3 cellular contexts compared by ENCODE assay signal in the genomic region with DNA sequence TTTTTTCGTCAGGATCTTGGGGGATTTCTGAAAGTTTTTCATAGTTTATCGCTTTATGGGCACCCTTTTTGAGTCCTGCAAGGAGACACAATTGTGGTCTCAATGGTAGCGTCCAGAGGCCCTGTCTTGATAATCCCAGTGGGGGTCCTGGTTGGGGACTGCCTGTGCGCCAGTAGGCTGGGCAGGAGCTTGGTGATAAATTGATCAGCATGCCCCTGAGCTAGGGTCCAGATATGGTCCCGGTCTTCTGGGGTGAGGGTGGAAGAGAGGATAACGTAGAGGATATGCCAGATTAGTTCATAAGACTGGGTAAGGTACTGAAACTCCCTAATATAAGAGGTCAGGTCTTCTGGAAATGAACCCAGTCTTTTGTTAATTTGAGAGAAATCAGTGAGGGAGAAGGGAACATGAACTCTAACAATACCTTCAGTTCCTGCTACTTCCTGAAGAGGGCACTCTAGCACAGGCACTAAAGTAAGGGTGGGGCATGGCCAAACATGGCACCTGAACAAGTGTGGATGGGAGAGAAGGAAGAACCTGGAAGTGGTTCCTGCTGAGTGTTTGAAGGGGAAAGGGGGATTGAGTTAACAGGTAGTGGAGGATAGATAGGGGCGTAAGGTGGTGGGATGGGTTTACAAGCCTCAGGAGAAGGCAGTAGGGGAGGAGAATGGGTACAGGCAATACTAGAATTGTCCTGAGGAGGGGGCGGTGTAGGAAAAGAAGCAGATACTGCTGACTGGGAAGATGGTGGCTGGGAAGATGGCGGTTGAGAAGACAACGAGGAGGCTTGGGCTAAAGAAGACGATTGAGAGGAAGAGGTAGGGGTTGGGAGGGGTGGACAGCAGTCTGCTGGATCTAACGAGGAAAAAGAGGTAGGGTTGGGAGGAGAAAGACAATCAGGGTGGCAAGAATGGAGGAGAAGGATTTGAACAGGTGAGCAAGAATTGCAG.
TF ChIP-seq lines count a peak whose summit lies in the region.

No MANE protein-coding gene starts in this region.

TF ChIP-seq in A549, 52 proteins besides CTCF, POLR2A, EP300 and RAD21:
- 0 out of 2 replicates have a peak, but pooled peaks have one; percentile 34 for TF ChIP-seq EHMT2 (IDR thresholded peaks at IDR 0.05; ENCODE audit: low read depth)
- TF ChIP-seq, protein P1, sequence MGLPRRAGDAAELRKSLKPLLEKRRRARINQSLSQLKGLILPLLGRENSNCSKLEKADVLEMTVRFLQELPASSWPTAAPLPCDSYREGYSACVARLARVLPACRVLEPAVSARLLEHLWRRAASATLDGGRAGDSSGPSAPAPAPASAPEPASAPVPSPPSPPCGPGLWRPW (IDR thresholded peaks at IDR 0.05): no peak
- TF ChIP-seq NR3C1 (IDR thresholded peaks at IDR 0.05): no peak

TF ChIP-seq in SK-N-SH treated with all-trans-retinoic acid at 6 μM for 48 hours, 23 proteins besides CTCF, POLR2A, EP300 and RAD21:
- TF ChIP-seq BACH2 (CRISPR knock-in tag; IDR thresholded peaks at IDR 0.05; ENCODE audit: borderline replicate concordance): no peak
- TF ChIP-seq, protein P2, sequence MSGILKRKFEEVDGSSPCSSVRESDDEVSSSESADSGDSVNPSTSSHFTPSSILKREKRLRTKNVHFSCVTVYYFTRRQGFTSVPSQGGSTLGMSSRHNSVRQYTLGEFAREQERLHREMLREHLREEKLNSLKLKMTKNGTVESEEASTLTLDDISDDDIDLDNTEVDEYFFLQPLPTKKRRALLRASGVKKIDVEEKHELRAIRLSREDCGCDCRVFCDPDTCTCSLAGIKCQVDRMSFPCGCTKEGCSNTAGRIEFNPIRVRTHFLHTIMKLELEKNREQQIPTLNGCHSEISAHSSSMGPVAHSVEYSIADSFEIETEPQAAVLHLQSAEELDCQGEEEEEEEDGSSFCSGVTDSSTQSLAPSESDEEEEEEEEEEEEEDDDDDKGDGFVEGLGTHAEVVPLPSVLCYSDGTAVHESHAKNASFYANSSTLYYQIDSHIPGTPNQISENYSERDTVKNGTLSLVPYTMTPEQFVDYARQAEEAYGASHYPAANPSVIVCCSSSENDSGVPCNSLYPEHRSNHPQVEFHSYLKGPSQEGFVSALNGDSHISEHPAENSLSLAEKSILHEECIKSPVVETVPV (CRISPR knock-in tag; IDR thresholded peaks at IDR 0.05): no peak
- no peak for TF ChIP-seq TCF4 (CRISPR knock-in tag; IDR thresholded peaks at IDR 0.05; ENCODE audit: borderline replicate concordance)
- no peak for TF ChIP-seq ZFP3 (CRISPR knock-in tag; IDR thresholded peaks at IDR 0.05)
- TF ChIP-seq RARB (CRISPR knock-in tag; IDR thresholded peaks at IDR 0.05): no peak
- no peak for TF ChIP-seq ARNTL (CRISPR knock-in tag; IDR thresholded peaks at IDR 0.05; ENCODE audit: borderline replicate concordance, low read depth)
- TF ChIP-seq, protein P3, sequence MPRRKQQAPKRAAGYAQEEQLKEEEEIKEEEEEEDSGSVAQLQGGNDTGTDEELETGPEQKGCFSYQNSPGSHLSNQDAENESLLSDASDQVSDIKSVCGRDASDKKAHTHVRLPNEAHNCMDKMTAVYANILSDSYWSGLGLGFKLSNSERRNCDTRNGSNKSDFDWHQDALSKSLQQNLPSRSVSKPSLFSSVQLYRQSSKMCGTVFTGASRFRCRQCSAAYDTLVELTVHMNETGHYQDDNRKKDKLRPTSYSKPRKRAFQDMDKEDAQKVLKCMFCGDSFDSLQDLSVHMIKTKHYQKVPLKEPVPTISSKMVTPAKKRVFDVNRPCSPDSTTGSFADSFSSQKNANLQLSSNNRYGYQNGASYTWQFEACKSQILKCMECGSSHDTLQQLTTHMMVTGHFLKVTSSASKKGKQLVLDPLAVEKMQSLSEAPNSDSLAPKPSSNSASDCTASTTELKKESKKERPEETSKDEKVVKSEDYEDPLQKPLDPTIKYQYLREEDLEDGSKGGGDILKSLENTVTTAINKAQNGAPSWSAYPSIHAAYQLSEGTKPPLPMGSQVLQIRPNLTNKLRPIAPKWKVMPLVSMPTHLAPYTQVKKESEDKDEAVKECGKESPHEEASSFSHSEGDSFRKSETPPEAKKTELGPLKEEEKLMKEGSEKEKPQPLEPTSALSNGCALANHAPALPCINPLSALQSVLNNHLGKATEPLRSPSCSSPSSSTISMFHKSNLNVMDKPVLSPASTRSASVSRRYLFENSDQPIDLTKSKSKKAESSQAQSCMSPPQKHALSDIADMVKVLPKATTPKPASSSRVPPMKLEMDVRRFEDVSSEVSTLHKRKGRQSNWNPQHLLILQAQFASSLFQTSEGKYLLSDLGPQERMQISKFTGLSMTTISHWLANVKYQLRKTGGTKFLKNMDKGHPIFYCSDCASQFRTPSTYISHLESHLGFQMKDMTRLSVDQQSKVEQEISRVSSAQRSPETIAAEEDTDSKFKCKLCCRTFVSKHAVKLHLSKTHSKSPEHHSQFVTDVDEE (CRISPR knock-in tag; IDR thresholded peaks at IDR 0.05): no peak
- TF ChIP-seq ZFP30 (CRISPR knock-in tag; IDR thresholded peaks at IDR 0.05): no peak
- no peak for TF ChIP-seq PPARA (CRISPR knock-in tag; IDR thresholded peaks at IDR 0.05; ENCODE audit: borderline replicate concordance)
- TF ChIP-seq OSR1 (CRISPR knock-in tag; IDR thresholded peaks at IDR 0.05): no peak

TF ChIP-seq in K562, 482 proteins besides CTCF, POLR2A, EP300 and RAD21 (continues in another document):
- TF ChIP-seq ETV5 (CRISPR knock-in tag; IDR thresholded peaks at IDR 0.05; ENCODE audit: low read depth): 0 out of 2 replicates have a peak, but pooled peaks have one; percentile 23
- TF ChIP-seq FOXJ2 (tag; IDR thresholded peaks at IDR 0.05): no peak
- TF ChIP-seq FOXK1 (CRISPR knock-in tag; IDR thresholded peaks at IDR 0.05; ENCODE audit: borderline replicate concordance): 0 out of 2 replicates have a peak, but pooled peaks have one; percentile 28
- no peak for TF ChIP-seq KLF16 (IDR thresholded peaks at IDR 0.05)
- TF ChIP-seq, protein P4, sequence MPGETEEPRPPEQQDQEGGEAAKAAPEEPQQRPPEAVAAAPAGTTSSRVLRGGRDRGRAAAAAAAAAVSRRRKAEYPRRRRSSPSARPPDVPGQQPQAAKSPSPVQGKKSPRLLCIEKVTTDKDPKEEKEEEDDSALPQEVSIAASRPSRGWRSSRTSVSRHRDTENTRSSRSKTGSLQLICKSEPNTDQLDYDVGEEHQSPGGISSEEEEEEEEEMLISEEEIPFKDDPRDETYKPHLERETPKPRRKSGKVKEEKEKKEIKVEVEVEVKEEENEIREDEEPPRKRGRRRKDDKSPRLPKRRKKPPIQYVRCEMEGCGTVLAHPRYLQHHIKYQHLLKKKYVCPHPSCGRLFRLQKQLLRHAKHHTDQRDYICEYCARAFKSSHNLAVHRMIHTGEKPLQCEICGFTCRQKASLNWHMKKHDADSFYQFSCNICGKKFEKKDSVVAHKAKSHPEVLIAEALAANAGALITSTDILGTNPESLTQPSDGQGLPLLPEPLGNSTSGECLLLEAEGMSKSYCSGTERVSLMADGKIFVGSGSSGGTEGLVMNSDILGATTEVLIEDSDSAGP (CRISPR knock-in tag; IDR thresholded peaks at IDR 0.05): no peak
- TF ChIP-seq, protein P5, sequence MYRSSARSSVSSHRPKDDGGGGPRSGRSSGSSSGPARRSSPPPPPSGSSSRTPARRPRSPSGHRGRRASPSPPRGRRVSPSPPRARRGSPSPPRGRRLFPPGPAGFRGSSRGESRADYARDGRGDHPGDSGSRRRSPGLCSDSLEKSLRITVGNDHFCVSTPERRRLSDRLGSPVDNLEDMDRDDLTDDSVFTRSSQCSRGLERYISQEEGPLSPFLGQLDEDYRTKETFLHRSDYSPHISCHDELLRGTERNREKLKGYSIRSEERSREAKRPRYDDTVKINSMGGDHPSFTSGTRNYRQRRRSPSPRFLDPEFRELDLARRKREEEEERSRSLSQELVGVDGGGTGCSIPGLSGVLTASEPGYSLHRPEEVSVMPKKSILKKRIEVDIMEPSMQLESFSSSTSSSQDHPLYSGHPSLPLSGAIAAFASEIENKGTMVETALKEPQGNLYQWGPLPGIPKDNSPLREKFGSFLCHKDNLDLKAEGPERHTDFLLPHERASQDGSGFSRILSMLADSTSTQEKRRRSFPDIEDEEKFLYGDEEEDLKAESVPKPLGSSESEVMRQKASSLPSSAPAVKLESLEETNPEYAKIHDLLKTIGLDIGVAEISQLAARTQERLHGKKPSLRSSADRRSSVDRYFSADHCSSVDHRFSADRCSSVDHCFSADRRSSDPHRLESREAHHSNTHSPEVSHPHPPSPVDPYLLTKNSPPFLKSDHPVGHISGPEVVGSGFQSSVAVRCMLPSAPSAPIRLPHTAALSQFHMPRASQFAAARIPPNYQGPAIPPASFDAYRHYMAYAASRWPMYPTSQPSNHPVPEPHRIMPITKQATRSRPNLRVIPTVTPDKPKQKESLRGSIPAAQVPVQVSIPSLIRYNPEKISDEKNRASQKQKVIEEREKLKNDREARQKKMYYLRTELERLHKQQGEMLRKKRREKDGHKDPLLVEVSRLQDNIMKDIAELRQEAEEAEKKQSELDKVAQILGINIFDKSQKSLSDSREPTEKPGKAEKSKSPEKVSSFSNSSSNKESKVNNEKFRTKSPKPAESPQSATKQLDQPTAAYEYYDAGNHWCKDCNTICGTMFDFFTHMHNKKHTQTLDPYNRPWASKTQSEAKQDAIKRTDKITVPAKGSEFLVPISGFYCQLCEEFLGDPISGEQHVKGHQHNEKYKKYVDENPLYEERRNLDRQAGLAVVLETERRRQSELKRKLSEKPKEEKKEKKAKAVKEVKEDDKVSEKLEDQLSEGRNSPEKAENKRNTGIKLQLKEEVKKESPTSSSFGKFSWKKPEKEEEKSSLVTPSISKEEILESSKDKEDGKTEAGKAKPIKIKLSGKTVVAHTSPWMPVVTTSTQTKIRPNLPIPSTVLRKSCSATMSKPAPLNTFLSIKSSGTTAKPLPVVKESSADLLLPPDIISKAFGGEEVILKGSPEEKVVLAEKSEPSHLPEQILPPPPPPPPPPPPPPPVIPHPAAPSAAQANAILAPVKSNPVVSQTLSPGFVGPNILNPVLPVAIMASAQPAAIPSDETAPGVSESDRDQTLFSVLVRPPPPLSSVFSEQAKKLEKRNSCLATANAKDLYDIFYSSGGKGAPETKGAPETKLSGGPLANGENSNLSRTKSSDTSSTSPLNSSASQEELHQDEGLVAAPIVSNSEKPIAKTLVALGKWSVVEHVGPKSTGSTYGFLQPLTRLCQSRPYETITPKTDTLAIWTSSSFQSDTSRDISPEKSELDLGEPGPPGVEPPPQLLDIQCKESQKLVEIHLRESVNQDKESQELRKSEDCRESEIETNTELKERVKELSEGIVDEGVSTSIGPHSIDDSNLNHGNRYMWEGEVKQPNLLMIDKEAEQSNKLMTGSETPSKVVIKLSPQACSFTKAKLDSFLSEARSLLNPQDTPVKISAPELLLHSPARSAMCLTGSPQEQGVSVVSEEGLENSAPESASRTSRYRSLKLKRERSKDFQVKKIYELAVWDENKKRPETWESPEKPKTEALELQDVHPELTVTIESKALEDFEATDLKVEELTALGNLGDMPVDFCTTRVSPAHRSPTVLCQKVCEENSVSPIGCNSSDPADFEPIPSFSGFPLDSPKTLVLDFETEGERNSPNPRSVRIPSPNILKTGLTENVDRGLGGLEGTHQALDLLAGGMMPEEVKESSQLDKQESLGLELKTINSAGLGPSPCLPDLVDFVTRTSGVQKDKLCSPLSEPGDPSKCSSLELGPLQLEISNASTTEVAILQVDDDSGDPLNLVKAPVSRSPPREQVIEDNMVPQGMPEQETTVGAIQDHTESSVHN (IDR thresholded peaks at IDR 0.05; ENCODE audit: borderline replicate concordance in 1 of 2, low read depth in 1 of 2): peak in 1 of 2 experiments; percentile 50; a peak in 2 of 4 replicates
- 0 out of 2 replicates have a peak, but pooled peaks have one; percentile 30 for TF ChIP-seq IFI16 (CRISPR knock-in tag; IDR thresholded peaks at IDR 0.05)
- TF ChIP-seq, protein P6, sequence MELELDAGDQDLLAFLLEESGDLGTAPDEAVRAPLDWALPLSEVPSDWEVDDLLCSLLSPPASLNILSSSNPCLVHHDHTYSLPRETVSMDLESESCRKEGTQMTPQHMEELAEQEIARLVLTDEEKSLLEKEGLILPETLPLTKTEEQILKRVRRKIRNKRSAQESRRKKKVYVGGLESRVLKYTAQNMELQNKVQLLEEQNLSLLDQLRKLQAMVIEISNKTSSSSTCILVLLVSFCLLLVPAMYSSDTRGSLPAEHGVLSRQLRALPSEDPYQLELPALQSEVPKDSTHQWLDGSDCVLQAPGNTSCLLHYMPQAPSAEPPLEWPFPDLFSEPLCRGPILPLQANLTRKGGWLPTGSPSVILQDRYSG (tag; conservative IDR thresholded peaks at IDR 0.05; ENCODE audit: low read depth): peak; percentile 96
- TF ChIP-seq EP400 (IDR thresholded peaks at IDR 0.05): peak; percentile 77
- peak; percentile 99 for TF ChIP-seq BRD9 (IDR thresholded peaks at IDR 0.05; ENCODE audit: low read depth, partially characterized antibody)
- TF ChIP-seq ZZZ3 (IDR thresholded peaks at IDR 0.05): peak; percentile 61; the same call in 1 of the 2 replicates
- TF ChIP-seq NFATC3 (IDR thresholded peaks at IDR 0.05): 0 out of 2 replicates have a peak, but pooled peaks have one; percentile 36
- TF ChIP-seq, protein P7, sequence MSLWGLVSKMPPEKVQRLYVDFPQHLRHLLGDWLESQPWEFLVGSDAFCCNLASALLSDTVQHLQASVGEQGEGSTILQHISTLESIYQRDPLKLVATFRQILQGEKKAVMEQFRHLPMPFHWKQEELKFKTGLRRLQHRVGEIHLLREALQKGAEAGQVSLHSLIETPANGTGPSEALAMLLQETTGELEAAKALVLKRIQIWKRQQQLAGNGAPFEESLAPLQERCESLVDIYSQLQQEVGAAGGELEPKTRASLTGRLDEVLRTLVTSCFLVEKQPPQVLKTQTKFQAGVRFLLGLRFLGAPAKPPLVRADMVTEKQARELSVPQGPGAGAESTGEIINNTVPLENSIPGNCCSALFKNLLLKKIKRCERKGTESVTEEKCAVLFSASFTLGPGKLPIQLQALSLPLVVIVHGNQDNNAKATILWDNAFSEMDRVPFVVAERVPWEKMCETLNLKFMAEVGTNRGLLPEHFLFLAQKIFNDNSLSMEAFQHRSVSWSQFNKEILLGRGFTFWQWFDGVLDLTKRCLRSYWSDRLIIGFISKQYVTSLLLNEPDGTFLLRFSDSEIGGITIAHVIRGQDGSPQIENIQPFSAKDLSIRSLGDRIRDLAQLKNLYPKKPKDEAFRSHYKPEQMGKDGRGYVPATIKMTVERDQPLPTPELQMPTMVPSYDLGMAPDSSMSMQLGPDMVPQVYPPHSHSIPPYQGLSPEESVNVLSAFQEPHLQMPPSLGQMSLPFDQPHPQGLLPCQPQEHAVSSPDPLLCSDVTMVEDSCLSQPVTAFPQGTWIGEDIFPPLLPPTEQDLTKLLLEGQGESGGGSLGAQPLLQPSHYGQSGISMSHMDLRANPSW (CRISPR knock-in tag; IDR thresholded peaks at IDR 0.05): peak; percentile 17; the same call in 1 of the 2 replicates
- TF ChIP-seq, protein P8, sequence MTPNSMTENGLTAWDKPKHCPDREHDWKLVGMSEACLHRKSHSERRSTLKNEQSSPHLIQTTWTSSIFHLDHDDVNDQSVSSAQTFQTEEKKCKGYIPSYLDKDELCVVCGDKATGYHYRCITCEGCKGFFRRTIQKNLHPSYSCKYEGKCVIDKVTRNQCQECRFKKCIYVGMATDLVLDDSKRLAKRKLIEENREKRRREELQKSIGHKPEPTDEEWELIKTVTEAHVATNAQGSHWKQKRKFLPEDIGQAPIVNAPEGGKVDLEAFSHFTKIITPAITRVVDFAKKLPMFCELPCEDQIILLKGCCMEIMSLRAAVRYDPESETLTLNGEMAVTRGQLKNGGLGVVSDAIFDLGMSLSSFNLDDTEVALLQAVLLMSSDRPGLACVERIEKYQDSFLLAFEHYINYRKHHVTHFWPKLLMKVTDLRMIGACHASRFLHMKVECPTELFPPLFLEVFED (CRISPR knock-in tag; conservative IDR thresholded peaks at IDR 0.05): peak; percentile 96
- TF ChIP-seq POLR2G (IDR thresholded peaks at IDR 0.05; ENCODE audit: low read depth, low read length): no peak
- peak; percentile 66 for TF ChIP-seq ARID1B (IDR thresholded peaks at IDR 0.05)
- TF ChIP-seq ZFP1 (CRISPR knock-in tag; IDR thresholded peaks at IDR 0.05): 0 out of 2 replicates have a peak, but pooled peaks have one; percentile 26
